ENCODE assay signal across 1 cellular context in the genomic region with DNA sequence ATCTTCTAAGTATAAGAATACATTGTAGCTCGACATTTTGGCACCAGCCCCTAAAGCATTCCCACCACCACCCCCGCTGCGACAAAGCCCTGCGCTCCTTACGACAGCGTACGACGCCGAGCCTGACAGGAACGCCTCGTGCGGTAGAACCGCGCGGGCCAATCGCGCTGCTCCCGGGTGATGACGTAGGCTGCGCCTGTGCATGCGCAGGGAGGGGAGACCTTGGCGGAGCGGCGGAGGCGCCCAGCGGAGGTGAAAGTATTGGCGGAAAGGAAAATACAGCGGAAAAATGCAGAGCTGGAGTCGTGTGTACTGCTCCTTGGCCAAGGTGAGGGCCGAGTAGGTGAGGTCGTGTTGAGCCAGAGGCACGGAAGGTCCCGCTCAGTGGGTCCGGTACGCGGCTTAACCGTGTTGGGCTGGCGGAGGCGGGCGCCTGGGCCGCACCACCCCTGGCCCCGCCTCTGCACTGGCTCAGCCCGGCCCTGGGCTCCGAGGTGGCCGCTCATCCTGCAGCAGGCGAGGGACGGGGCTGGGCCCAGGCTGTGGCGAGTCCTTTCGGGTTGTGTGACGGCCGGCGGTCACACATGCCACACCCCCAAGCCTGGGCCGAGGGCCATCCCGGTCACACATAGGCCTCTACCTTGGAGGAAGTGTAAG.
TF ChIP-seq lines count a peak whose summit lies in the region.

TSS of gene DLD (plus strand) at position 222 of the 657 bp plus-strand sequence. CDS start at position 290, 68 bp downstream.

TF ChIP-seq in K562, 482 proteins besides CTCF, POLR2A, EP300 and RAD21 (continued from another document and continues in another):
- TF ChIP-seq, protein P1, sequence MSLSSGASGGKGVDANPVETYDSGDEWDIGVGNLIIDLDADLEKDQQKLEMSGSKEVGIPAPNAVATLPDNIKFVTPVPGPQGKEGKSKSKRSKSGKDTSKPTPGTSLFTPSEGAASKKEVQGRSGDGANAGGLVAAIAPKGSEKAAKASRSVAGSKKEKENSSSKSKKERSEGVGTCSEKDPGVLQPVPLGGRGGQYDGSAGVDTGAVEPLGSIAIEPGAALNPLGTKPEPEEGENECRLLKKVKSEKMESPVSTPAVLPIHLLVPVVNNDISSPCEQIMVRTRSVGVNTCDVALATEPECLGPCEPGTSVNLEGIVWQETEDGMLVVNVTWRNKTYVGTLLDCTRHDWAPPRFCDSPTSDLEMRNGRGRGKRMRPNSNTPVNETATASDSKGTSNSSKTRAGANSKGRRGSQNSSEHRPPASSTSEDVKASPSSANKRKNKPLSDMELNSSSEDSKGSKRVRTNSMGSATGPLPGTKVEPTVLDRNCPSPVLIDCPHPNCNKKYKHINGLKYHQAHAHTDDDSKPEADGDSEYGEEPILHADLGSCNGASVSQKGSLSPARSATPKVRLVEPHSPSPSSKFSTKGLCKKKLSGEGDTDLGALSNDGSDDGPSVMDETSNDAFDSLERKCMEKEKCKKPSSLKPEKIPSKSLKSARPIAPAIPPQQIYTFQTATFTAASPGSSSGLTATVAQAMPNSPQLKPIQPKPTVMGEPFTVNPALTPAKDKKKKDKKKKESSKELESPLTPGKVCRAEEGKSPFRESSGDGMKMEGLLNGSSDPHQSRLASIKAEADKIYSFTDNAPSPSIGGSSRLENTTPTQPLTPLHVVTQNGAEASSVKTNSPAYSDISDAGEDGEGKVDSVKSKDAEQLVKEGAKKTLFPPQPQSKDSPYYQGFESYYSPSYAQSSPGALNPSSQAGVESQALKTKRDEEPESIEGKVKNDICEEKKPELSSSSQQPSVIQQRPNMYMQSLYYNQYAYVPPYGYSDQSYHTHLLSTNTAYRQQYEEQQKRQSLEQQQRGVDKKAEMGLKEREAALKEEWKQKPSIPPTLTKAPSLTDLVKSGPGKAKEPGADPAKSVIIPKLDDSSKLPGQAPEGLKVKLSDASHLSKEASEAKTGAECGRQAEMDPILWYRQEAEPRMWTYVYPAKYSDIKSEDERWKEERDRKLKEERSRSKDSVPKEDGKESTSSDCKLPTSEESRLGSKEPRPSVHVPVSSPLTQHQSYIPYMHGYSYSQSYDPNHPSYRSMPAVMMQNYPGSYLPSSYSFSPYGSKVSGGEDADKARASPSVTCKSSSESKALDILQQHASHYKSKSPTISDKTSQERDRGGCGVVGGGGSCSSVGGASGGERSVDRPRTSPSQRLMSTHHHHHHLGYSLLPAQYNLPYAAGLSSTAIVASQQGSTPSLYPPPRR (CRISPR knock-in tag; IDR thresholded peaks at IDR 0.05; ENCODE audit: borderline replicate concordance), result no peak
- TF ChIP-seq ZNF75A (CRISPR knock-in tag; IDR thresholded peaks at IDR 0.05), result no peak
- TF ChIP-seq, protein P2, sequence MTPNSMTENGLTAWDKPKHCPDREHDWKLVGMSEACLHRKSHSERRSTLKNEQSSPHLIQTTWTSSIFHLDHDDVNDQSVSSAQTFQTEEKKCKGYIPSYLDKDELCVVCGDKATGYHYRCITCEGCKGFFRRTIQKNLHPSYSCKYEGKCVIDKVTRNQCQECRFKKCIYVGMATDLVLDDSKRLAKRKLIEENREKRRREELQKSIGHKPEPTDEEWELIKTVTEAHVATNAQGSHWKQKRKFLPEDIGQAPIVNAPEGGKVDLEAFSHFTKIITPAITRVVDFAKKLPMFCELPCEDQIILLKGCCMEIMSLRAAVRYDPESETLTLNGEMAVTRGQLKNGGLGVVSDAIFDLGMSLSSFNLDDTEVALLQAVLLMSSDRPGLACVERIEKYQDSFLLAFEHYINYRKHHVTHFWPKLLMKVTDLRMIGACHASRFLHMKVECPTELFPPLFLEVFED (CRISPR knock-in tag; conservative IDR thresholded peaks at IDR 0.05), result 0 out of 2 replicates have a peak, but pooled peaks have one; percentile 56
- 0 out of 2 replicates have a peak, but pooled peaks have one; percentile 17 for TF ChIP-seq FOXM1 (IDR thresholded peaks at IDR 0.05; ENCODE audit: low read depth)
- peak; percentile 79 for TF ChIP-seq FOXM1 (CRISPR knock-in tag; IDR thresholded peaks at IDR 0.05; ENCODE audit: low read depth)
- no peak for TF ChIP-seq ZNF445 (CRISPR knock-in tag; IDR thresholded peaks at IDR 0.05; ENCODE audit: low read depth)
- peak; percentile 81; the same call in 1 of the 2 replicates for TF ChIP-seq CBFB (CRISPR knock-in tag; IDR thresholded peaks at IDR 0.05)
- TF ChIP-seq TCFL5 (CRISPR knock-in tag; conservative IDR thresholded peaks at IDR 0.05), result no peak
- TF ChIP-seq TAF15 (IDR thresholded peaks at IDR 0.05; ENCODE audit: low read depth, low read length), result no peak
- no peak; the same call in 1 of the 2 replicates for TF ChIP-seq SP1 (CRISPR knock-in tag; IDR thresholded peaks at IDR 0.05)
- no peak; the same call in 1 of the 2 replicates for TF ChIP-seq ZBTB7A (IDR thresholded peaks at IDR 0.05; ENCODE audit: borderline replicate concordance, control insufficient read depth, low read depth, low read length)
- TF ChIP-seq, protein P3, sequence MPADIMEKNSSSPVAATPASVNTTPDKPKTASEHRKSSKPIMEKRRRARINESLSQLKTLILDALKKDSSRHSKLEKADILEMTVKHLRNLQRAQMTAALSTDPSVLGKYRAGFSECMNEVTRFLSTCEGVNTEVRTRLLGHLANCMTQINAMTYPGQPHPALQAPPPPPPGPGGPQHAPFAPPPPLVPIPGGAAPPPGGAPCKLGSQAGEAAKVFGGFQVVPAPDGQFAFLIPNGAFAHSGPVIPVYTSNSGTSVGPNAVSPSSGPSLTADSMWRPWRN (IDR thresholded peaks at IDR 0.05; ENCODE audit: low read depth), result peak; percentile 39; the same call in 1 of the 2 replicates
- TF ChIP-seq ZNF12 (CRISPR knock-in tag; IDR thresholded peaks at IDR 0.05), result no peak; the same call in 1 of the 2 replicates
- TF ChIP-seq, protein P4, sequence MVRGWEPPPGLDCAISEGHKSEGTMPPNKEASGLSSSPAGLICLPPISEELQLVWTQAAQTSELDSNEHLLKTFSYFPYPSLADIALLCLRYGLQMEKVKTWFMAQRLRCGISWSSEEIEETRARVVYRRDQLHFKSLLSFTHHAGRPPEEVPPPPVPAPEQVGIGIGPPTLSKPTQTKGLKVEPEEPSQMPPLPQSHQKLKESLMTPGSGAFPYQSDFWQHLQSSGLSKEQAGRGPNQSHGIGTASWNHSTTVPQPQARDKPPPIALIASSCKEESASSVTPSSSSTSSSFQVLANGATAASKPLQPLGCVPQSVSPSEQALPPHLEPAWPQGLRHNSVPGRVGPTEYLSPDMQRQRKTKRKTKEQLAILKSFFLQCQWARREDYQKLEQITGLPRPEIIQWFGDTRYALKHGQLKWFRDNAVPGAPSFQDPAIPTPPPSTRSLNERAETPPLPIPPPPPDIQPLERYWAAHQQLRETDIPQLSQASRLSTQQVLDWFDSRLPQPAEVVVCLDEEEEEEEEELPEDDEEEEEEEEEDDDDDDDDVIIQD (CRISPR knock-in tag; IDR thresholded peaks at IDR 0.05), result no peak
- peak in 2 of 3 experiments; percentile 53 to 59 for TF ChIP-seq YY1 (IDR thresholded peaks at IDR 0.05; ENCODE audit: borderline replicate concordance in 1 of 3, control insufficient read depth in 1 of 3, extremely low read depth in 1 of 3, insufficient read depth in 3 of 3, insufficient read length in 1 of 3, insufficient replicate concordance in 2 of 3, low read depth in 1 of 3, low read length in 2 of 3)
- TF ChIP-seq ETS2 (tag; IDR thresholded peaks at IDR 0.05; ENCODE audit: borderline replicate concordance, poor library complexity, severe bottlenecking), result no peak
- peak; percentile 74 for TF ChIP-seq JUND (IDR thresholded peaks at IDR 0.05; ENCODE audit: borderline replicate concordance, low read depth, low read length)
- peak; percentile 65; the same call in 2 of the 3 replicates for TF ChIP-seq JUND (tag; IDR thresholded peaks at IDR 0.05; ENCODE audit: borderline replicate concordance, low read depth, low read length)
- TF ChIP-seq ZBED1 (IDR thresholded peaks at IDR 0.05), result peak; percentile 66; the same call in 1 of the 2 replicates
- TF ChIP-seq ZFP1 (CRISPR knock-in tag; IDR thresholded peaks at IDR 0.05), result no peak
- TF ChIP-seq, protein P5, sequence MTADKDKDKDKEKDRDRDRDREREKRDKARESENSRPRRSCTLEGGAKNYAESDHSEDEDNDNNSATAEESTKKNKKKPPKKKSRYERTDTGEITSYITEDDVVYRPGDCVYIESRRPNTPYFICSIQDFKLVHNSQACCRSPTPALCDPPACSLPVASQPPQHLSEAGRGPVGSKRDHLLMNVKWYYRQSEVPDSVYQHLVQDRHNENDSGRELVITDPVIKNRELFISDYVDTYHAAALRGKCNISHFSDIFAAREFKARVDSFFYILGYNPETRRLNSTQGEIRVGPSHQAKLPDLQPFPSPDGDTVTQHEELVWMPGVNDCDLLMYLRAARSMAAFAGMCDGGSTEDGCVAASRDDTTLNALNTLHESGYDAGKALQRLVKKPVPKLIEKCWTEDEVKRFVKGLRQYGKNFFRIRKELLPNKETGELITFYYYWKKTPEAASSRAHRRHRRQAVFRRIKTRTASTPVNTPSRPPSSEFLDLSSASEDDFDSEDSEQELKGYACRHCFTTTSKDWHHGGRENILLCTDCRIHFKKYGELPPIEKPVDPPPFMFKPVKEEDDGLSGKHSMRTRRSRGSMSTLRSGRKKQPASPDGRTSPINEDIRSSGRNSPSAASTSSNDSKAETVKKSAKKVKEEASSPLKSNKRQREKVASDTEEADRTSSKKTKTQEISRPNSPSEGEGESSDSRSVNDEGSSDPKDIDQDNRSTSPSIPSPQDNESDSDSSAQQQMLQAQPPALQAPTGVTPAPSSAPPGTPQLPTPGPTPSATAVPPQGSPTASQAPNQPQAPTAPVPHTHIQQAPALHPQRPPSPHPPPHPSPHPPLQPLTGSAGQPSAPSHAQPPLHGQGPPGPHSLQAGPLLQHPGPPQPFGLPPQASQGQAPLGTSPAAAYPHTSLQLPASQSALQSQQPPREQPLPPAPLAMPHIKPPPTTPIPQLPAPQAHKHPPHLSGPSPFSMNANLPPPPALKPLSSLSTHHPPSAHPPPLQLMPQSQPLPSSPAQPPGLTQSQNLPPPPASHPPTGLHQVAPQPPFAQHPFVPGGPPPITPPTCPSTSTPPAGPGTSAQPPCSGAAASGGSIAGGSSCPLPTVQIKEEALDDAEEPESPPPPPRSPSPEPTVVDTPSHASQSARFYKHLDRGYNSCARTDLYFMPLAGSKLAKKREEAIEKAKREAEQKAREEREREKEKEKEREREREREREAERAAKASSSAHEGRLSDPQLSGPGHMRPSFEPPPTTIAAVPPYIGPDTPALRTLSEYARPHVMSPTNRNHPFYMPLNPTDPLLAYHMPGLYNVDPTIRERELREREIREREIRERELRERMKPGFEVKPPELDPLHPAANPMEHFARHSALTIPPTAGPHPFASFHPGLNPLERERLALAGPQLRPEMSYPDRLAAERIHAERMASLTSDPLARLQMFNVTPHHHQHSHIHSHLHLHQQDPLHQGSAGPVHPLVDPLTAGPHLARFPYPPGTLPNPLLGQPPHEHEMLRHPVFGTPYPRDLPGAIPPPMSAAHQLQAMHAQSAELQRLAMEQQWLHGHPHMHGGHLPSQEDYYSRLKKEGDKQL (CRISPR knock-in tag; IDR thresholded peaks at IDR 0.05; ENCODE audit: borderline replicate concordance), result peak; percentile 97; the same call in 1 of the 2 replicates
- no peak for TF ChIP-seq CCAR2 (IDR thresholded peaks at IDR 0.05; ENCODE audit: low read depth, low read length)
- TF ChIP-seq TAF7 (tag; IDR thresholded peaks at IDR 0.05), result peak; percentile 81
- TF ChIP-seq, protein P6, sequence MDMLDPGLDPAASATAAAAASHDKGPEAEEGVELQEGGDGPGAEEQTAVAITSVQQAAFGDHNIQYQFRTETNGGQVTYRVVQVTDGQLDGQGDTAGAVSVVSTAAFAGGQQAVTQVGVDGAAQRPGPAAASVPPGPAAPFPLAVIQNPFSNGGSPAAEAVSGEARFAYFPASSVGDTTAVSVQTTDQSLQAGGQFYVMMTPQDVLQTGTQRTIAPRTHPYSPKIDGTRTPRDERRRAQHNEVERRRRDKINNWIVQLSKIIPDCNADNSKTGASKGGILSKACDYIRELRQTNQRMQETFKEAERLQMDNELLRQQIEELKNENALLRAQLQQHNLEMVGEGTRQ (CRISPR knock-in tag; IDR thresholded peaks at IDR 0.05), result no peak
- peak; percentile 95 for TF ChIP-seq ATF7 (IDR thresholded peaks at IDR 0.05)
- no peak for TF ChIP-seq ELK3 (CRISPR knock-in tag; IDR thresholded peaks at IDR 0.05)
- TF ChIP-seq GABPB1 (CRISPR knock-in tag; IDR thresholded peaks at IDR 0.05), result peak; percentile 79
- TF ChIP-seq, protein P7, sequence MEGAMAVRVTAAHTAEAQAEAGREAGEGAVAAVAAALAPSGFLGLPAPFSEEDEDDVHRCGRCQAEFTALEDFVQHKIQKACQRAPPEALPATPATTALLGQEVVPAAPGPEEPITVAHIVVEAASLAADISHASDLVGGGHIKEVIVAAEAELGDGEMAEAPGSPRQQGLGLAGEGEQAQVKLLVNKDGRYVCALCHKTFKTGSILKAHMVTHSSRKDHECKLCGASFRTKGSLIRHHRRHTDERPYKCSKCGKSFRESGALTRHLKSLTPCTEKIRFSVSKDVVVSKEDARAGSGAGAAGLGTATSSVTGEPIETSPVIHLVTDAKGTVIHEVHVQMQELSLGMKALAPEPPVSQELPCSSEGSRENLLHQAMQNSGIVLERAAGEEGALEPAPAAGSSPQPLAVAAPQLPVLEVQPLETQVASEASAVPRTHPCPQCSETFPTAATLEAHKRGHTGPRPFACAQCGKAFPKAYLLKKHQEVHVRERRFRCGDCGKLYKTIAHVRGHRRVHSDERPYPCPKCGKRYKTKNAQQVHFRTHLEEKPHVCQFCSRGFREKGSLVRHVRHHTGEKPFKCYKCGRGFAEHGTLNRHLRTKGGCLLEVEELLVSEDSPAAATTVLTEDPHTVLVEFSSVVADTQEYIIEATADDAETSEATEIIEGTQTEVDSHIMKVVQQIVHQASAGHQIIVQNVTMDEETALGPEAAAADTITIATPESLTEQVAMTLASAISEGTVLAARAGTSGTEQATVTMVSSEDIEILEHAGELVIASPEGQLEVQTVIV (CRISPR knock-in tag; IDR thresholded peaks at IDR 0.05; ENCODE audit: borderline replicate concordance), result peak; percentile 95
- TF ChIP-seq ZSCAN29 (IDR thresholded peaks at IDR 0.05), result no peak
- 0 out of 2 replicates have a peak, but pooled peaks have one; percentile 42 for TF ChIP-seq ZNF740 (CRISPR knock-in tag; IDR thresholded peaks at IDR 0.05)
- TF ChIP-seq ZNF740 (tag; IDR thresholded peaks at IDR 0.05), result no peak
- peak; percentile 71; the same call in 1 of the 2 replicates for TF ChIP-seq TOE1 (IDR thresholded peaks at IDR 0.05; ENCODE audit: borderline replicate concordance)
- peak; percentile 87; the same call in 1 of the 2 replicates for TF ChIP-seq TOE1 (CRISPR knock-in tag; IDR thresholded peaks at IDR 0.05; ENCODE audit: borderline replicate concordance, low read depth)
- TF ChIP-seq HOXB6 (CRISPR knock-in tag; IDR thresholded peaks at IDR 0.05; ENCODE audit: borderline replicate concordance), result 0 out of 2 replicates have a peak, but pooled peaks have one; percentile 24
- peak; percentile 36; the same call in 1 of the 2 replicates for TF ChIP-seq LARP7 (IDR thresholded peaks at IDR 0.05)
